In the genomic region with DNA sequence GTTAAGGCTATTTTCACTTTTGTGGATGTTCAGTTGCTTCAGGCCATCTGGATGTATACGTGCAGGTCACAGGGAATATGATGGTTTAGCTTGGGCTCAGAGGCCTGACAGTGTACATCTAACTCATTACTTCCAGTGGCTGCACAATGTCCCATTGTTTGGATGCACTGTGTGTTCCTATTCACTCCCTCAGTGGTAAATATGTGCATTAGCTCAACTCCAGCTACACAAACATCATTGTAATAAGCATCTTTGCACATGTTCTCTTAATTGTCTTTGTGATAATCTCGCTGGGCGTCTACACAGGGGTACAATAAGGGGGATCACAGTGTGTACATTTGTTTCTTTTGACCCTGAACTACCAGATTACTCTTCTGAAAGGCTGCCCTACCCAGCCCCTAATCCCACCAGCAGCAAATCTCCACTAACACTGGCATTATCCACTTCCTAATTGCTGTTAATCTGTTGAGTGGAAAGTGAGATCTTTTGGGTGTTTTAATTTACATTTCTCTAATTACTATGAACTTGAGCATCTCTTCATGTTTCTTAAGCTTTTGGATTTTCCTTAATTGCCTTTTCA, we compare ENCODE assay signal across 1 cellular context.
TF ChIP-seq lines count a peak whose summit lies in the region.

No MANE protein-coding gene starts in this region.

TF ChIP-seq in HepG2, 621 proteins besides CTCF, POLR2A, EP300 and RAD21 (continued from another document and continues in another):
- TF ChIP-seq, protein P1, sequence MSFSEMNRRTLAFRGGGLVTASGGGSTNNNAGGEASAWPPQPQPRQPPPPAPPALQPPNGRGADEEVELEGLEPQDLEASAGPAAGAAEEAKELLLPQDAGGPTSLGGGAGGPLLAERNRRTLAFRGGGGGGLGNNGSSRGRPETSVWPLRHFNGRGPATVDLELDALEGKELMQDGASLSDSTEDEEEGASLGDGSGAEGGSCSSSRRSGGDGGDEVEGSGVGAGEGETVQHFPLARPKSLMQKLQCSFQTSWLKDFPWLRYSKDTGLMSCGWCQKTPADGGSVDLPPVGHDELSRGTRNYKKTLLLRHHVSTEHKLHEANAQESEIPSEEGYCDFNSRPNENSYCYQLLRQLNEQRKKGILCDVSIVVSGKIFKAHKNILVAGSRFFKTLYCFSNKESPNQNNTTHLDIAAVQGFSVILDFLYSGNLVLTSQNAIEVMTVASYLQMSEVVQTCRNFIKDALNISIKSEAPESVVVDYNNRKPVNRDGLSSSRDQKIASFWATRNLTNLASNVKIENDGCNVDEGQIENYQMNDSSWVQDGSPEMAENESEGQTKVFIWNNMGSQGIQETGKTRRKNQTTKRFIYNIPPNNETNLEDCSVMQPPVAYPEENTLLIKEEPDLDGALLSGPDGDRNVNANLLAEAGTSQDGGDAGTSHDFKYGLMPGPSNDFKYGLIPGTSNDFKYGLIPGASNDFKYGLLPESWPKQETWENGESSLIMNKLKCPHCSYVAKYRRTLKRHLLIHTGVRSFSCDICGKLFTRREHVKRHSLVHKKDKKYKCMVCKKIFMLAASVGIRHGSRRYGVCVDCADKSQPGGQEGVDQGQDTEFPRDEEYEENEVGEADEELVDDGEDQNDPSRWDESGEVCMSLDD (CRISPR knock-in tag; IDR thresholded peaks at IDR 0.05; ENCODE audit: borderline replicate concordance), result 0 out of 2 replicates have a peak, but pooled peaks have one; percentile 30
- TF ChIP-seq, protein P2, sequence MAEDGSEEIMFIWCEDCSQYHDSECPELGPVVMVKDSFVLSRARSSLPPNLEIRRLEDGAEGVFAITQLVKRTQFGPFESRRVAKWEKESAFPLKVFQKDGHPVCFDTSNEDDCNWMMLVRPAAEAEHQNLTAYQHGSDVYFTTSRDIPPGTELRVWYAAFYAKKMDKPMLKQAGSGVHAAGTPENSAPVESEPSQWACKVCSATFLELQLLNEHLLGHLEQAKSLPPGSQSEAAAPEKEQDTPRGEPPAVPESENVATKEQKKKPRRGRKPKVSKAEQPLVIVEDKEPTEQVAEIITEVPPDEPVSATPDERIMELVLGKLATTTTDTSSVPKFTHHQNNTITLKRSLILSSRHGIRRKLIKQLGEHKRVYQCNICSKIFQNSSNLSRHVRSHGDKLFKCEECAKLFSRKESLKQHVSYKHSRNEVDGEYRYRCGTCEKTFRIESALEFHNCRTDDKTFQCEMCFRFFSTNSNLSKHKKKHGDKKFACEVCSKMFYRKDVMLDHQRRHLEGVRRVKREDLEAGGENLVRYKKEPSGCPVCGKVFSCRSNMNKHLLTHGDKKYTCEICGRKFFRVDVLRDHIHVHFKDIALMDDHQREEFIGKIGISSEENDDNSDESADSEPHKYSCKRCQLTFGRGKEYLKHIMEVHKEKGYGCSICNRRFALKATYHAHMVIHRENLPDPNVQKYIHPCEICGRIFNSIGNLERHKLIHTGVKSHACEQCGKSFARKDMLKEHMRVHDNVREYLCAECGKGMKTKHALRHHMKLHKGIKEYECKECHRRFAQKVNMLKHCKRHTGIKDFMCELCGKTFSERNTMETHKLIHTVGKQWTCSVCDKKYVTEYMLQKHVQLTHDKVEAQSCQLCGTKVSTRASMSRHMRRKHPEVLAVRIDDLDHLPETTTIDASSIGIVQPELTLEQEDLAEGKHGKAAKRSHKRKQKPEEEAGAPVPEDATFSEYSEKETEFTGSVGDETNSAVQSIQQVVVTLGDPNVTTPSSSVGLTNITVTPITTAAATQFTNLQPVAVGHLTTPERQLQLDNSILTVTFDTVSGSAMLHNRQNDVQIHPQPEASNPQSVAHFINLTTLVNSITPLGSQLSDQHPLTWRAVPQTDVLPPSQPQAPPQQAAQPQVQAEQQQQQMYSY (CRISPR knock-in tag; IDR thresholded peaks at IDR 0.05), result no peak
- TF ChIP-seq, protein P3, sequence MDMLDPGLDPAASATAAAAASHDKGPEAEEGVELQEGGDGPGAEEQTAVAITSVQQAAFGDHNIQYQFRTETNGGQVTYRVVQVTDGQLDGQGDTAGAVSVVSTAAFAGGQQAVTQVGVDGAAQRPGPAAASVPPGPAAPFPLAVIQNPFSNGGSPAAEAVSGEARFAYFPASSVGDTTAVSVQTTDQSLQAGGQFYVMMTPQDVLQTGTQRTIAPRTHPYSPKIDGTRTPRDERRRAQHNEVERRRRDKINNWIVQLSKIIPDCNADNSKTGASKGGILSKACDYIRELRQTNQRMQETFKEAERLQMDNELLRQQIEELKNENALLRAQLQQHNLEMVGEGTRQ (IDR thresholded peaks at IDR 0.05; ENCODE audit: low read depth, low read length), result no peak
- TF ChIP-seq, protein P3 (CRISPR knock-in tag; IDR thresholded peaks at IDR 0.05; ENCODE audit: borderline replicate concordance), result no peak
- TF ChIP-seq ZNF839 (CRISPR knock-in tag; IDR thresholded peaks at IDR 0.05; ENCODE audit: borderline replicate concordance) (no peak), NKX3-1 (CRISPR knock-in tag; IDR thresholded peaks at IDR 0.05) (no peak), ZNF292 (CRISPR knock-in tag; IDR thresholded peaks at IDR 0.05; ENCODE audit: borderline replicate concordance, low read depth) (peak; percentile 35; the same call in 1 of the 2 replicates), ZNF331 (CRISPR knock-in tag; IDR thresholded peaks at IDR 0.05) (no peak), ZNF20 (CRISPR knock-in tag; IDR thresholded peaks at IDR 0.05) (no peak), PAXIP1 (CRISPR knock-in tag; conservative IDR thresholded peaks at IDR 0.05) (0 out of 2 replicates have a peak, but pooled peaks have one; percentile 23), ZNF747 (CRISPR knock-in tag; IDR thresholded peaks at IDR 0.05; ENCODE audit: borderline replicate concordance) (no peak), ZNF317 (CRISPR knock-in tag; IDR thresholded peaks at IDR 0.05) (no peak), NR2F1 (CRISPR knock-in tag; IDR thresholded peaks at IDR 0.05) (no peak), RBAK (CRISPR knock-in tag; IDR thresholded peaks at IDR 0.05) (no peak), ATF4 (CRISPR knock-in tag; IDR thresholded peaks at IDR 0.05) (peak in 1 of 2 experiments; percentile 19; a peak in 1 of 4 replicates), ZBTB49 (CRISPR knock-in tag; IDR thresholded peaks at IDR 0.05; ENCODE audit: borderline replicate concordance) (no peak), ZNF616 (CRISPR knock-in tag; IDR thresholded peaks at IDR 0.05; ENCODE audit: low read depth) (no peak), REST (IDR thresholded peaks at IDR 0.05; ENCODE audit: borderline replicate concordance in 1 of 2, low read depth in 1 of 2, low read length in 2 of 2) (no peak), CREM (IDR thresholded peaks at IDR 0.05) (no peak; the same call in 1 of the 2 replicates), CREM (CRISPR knock-in tag; IDR thresholded peaks at IDR 0.05) (no peak), TCF12 (IDR thresholded peaks at IDR 0.05) (no peak), TCF12 (CRISPR knock-in tag; IDR thresholded peaks at IDR 0.05) (no peak), ZNF326 (CRISPR knock-in tag; IDR thresholded peaks at IDR 0.05; ENCODE audit: borderline replicate concordance) (no peak), FOXA3 (CRISPR knock-in tag; IDR thresholded peaks at IDR 0.05) (peak; percentile 71), ZFP90 (CRISPR knock-in tag; IDR thresholded peaks at IDR 0.05; ENCODE audit: borderline replicate concordance) (no peak), NFKB2 (CRISPR knock-in tag; IDR thresholded peaks at IDR 0.05; ENCODE audit: borderline replicate concordance) (no peak), RBFOX2 (IDR thresholded peaks at IDR 0.05; ENCODE audit: low read depth, low read length) (no peak), ZBTB42 (CRISPR knock-in tag; IDR thresholded peaks at IDR 0.05) (no peak), ZNF205 (CRISPR knock-in tag; IDR thresholded peaks at IDR 0.05) (no peak), SIX4 (CRISPR knock-in tag; IDR thresholded peaks at IDR 0.05) (no peak), RCOR2 (CRISPR knock-in tag; IDR thresholded peaks at IDR 0.05) (peak; percentile 57; the same call in 1 of the 2 replicates), ZNF746 (CRISPR knock-in tag; IDR thresholded peaks at IDR 0.05) (no peak), ZFP41 (CRISPR knock-in tag; IDR thresholded peaks at IDR 0.05; ENCODE audit: borderline replicate concordance) (no peak), FOXA1 (IDR thresholded peaks at IDR 0.05) (0 out of 2 replicates have a peak, but pooled peaks have one; percentile 40), FOXA1 (CRISPR knock-in tag; IDR thresholded peaks at IDR 0.05) (peak; percentile 65)
